In the genomic region with DNA sequence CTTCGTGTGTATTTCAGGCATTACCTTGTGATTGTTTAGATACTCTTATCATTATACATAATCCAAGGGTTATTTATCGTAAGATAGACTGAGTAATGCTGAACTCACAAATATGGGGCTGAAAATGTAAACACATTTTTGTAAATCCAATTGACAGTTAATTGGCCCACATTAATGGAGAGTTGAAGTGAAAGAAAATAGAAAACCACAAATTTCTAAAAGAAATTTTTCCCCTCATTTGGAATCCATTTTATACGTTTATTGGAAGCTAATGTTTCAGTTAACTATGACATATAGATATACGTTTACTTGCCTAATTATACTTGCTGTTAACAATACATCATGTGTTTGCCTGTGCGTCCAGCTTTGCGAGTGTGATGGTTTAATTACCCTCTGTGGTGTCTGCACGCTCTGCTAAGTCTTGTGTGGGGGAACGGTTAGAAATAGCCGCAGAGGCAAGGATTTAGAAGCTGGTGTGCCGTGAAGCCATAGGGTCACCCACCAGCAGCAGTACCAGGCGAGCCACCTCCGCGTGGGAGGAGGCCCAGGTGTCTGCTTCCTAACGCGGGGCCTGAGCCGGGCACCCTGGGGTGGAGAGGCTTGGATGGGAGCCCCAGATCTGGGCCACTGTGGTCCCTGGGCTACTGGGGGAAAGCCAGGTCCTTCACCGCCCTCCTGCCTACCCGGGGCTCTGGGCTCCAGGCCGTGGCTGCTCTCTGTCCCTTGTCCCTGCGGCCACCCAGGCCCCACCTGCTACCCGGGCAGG, we compare ENCODE assay signal across 9 cellular contexts. TPM values are rescaled to one million over a fixed set of nuclear protein-coding genes. Genes with fewer than 3 reads are reported as not detected.
DNase-seq lines count a peak whose midpoint lies in the region; ATAC-seq and TF ChIP-seq lines count a peak whose summit lies in the region.
"Had no signal": no experiment of that assay in that cellular context is flagged by ENCODE, and none has a peak within 500 bp of the region (broad histone marks: within the 10 kb centered on the region; RNA-seq: fewer than 3 reads in every experiment).

No MANE protein-coding gene starts in this region.

- H3K4me3 Mint-ChIP-seq in WTC11, result no peak overlapping the region

- no peaks in the 10 kb centered on the region for H3K27me3 Mint-ChIP-seq in WTC11 (ENCODE audit: low read depth)

- H3F3A ChIP-seq in DOHH2 (ENCODE audit: control insufficient read depth, insufficient read depth), result no peaks in the 10 kb centered on the region; the same call in 1 of the 2 replicates

- H3K9me3 Mint-ChIP-seq in WTC11, result no peaks in the 10 kb centered on the region

- H3K4me1 ChIP-seq in DOHH2 (ENCODE audit: control insufficient read depth, low read length), result peaks cover 20% of the 10 kb centered on the region
- H3K4me1 ChIP-seq in rectal smooth muscle tissue (ENCODE audit: control insufficient read depth, insufficient read depth, low read length), result peaks cover 8% of the 10 kb centered on the region

- H3K36me3 ChIP-seq in DOHH2 (ENCODE audit: control insufficient read depth, low read length) (no peaks in the 10 kb centered on the region), rectal smooth muscle tissue (ENCODE audit: control insufficient read depth, insufficient read depth, low read length) (no peaks in the 10 kb centered on the region), WERI-Rb-1 (no peaks in the 10 kb centered on the region)
- H3K36me3 ChIP-seq: HAP-1 had no signal

- H3K4me3 ChIP-seq in DOHH2 (ENCODE audit: low read length) (no peak overlapping the region), epithelial cell of esophagus (ENCODE audit: low read length) (peak overlapping the region; percentile 50), rectal smooth muscle tissue (ENCODE audit: low read length) (peak overlapping the region; percentile 57), WERI-Rb-1 (ENCODE audit: low read depth, low read length) (no peak overlapping the region)

- no peak for TF ChIP-seq CTCF in DOHH2 (IDR thresholded peaks at IDR 0.05; ENCODE audit: low read depth, low read length, poor library complexity, severe bottlenecking)
- TF ChIP-seq CTCF in epithelial cell of esophagus (IDR thresholded peaks at IDR 0.05; ENCODE audit: insufficient read depth, low read depth, low read length, missing control alignments), result no peak
- TF ChIP-seq CTCF in WTC11 (IDR thresholded peaks at IDR 0.05), result no peak
- no peak for TF ChIP-seq CTCF in WERI-Rb-1 (IDR thresholded peaks at IDR 0.05; ENCODE audit: low read depth, low read length)

- H4K20me1 ChIP-seq in DOHH2 (ENCODE audit: control insufficient read depth, insufficient read depth, low read depth, low read length), result no peaks in the 10 kb centered on the region

- H3K9me3 ChIP-seq in DOHH2 (ENCODE audit: control insufficient read depth, insufficient read depth, low read length) (peaks cover 9% of the 10 kb centered on the region; the same call in 1 of the 2 replicates), WERI-Rb-1 (ENCODE audit: severe bottlenecking) (no peaks in the 10 kb centered on the region)
- H3K9me3 ChIP-seq: HAP-1 had no signal

- POLR2A ChIA-PET in WTC11 (lab: Charles Lee), result no interaction called here

- no peaks in the 10 kb centered on the region for H3K9me2 ChIP-seq in DOHH2 (replicated peaks; ENCODE audit: control insufficient read depth, low read length)

- H3K27ac ChIP-seq in DOHH2 (ENCODE audit: low read depth, low read length), result no peak overlapping the region
- peak overlapping the region; percentile 72 for H3K27ac ChIP-seq in rectal smooth muscle tissue (ENCODE audit: low read depth, low read length)
- H3K27ac ChIP-seq in WERI-Rb-1, result no peak overlapping the region

- no peaks in the 10 kb centered on the region for H3K4me1 Mint-ChIP-seq in WTC11

- CTCF ChIA-PET in WTC11 (lab: Charles Lee), result no interaction called here

- peaks cover 66% of the 10 kb centered on the region for H3K79me2 ChIP-seq in DOHH2 (ENCODE audit: control insufficient read depth, low read length)

- no peak overlapping the region for H3K9ac ChIP-seq in rectal smooth muscle tissue (ENCODE audit: low read length)

- H3K27me3 ChIP-seq in DOHH2 (ENCODE audit: control insufficient read depth, low read length) (no peaks in the 10 kb centered on the region), rectal smooth muscle tissue (ENCODE audit: control insufficient read depth, insufficient read depth, low read length) (no peaks in the 10 kb centered on the region), WERI-Rb-1 (ENCODE audit: insufficient read depth, low read depth, severe bottlenecking) (no peaks in the 10 kb centered on the region)

- DNase-seq in NCI-H774 (lab: John Stamatoyannopoulos, UW), result peak; percentile 16
- no peak for DNase-seq in epithelial cell of esophagus (ENCODE audit: low read depth)
- no peak for DNase-seq in WTC11 (ENCODE audit: low spot score)
- DNase-seq in WERI-Rb-1, result no peak
- no peak for DNase-seq in AML-193 (lab: John Stamatoyannopoulos, UW)
- DNase-seq in NOMO-1 (lab: John Stamatoyannopoulos, UW; ENCODE audit: unreplicated experiment in 2 of 2), result no peak

- no peaks in the 10 kb centered on the region for H3K36me3 Mint-ChIP-seq in WTC11

- H3K4me2 ChIP-seq in DOHH2 (ENCODE audit: low read length), result peak overlapping the region; percentile 55; the same call in 1 of the 2 replicates

- no peak for ATAC-seq in WTC11

- H3K27ac Mint-ChIP-seq in WTC11, result no peak overlapping the region; the same call in 1 of the 2 replicates

TF ChIP-seq in WTC11, 78 proteins besides CTCF, POLR2A, EP300 and RAD21:
- TF ChIP-seq, protein P1, sequence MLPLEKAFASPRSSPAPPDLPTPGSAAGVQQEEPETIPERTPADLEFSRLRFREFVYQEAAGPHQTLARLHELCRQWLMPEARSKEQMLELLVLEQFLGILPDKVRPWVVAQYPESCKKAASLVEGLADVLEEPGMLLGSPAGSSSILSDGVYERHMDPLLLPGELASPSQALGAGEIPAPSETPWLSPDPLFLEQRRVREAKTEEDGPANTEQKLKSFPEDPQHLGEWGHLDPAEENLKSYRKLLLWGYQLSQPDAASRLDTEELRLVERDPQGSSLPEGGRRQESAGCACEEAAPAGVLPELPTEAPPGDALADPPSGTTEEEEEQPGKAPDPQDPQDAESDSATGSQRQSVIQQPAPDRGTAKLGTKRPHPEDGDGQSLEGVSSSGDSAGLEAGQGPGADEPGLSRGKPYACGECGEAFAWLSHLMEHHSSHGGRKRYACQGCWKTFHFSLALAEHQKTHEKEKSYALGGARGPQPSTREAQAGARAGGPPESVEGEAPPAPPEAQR (CRISPR knock-in tag; IDR thresholded peaks at IDR 0.05), result no peak
- TF ChIP-seq SMAD4 (CRISPR knock-in tag; IDR thresholded peaks at IDR 0.05) (no peak), ESRRA (CRISPR knock-in tag; IDR thresholded peaks at IDR 0.05; ENCODE audit: borderline replicate concordance) (no peak), NR1H2 (CRISPR knock-in tag; IDR thresholded peaks at IDR 0.05) (no peak), SP1 (CRISPR knock-in tag; conservative IDR thresholded peaks at IDR 0.05) (no peak), GRHL2 (CRISPR knock-in tag; IDR thresholded peaks at IDR 0.05; ENCODE audit: insufficient replicate concordance, severe bottlenecking) (no peak), PRRX2 (CRISPR knock-in tag; IDR thresholded peaks at IDR 0.05) (no peak), NFATC4 (CRISPR knock-in tag; IDR thresholded peaks at IDR 0.05) (no peak), TP53 (CRISPR knock-in tag; IDR thresholded peaks at IDR 0.05) (no peak), ATF1 (CRISPR knock-in tag; IDR thresholded peaks at IDR 0.05) (no peak), MXD4 (CRISPR knock-in tag; IDR thresholded peaks at IDR 0.05; ENCODE audit: borderline replicate concordance) (no peak)
- TF ChIP-seq, protein P2, sequence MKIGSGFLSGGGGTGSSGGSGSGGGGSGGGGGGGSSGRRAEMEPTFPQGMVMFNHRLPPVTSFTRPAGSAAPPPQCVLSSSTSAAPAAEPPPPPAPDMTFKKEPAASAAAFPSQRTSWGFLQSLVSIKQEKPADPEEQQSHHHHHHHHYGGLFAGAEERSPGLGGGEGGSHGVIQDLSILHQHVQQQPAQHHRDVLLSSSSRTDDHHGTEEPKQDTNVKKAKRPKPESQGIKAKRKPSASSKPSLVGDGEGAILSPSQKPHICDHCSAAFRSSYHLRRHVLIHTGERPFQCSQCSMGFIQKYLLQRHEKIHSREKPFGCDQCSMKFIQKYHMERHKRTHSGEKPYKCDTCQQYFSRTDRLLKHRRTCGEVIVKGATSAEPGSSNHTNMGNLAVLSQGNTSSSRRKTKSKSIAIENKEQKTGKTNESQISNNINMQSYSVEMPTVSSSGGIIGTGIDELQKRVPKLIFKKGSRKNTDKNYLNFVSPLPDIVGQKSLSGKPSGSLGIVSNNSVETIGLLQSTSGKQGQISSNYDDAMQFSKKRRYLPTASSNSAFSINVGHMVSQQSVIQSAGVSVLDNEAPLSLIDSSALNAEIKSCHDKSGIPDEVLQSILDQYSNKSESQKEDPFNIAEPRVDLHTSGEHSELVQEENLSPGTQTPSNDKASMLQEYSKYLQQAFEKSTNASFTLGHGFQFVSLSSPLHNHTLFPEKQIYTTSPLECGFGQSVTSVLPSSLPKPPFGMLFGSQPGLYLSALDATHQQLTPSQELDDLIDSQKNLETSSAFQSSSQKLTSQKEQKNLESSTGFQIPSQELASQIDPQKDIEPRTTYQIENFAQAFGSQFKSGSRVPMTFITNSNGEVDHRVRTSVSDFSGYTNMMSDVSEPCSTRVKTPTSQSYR (CRISPR knock-in tag; IDR thresholded peaks at IDR 0.05), result no peak
- TF ChIP-seq, protein P3, sequence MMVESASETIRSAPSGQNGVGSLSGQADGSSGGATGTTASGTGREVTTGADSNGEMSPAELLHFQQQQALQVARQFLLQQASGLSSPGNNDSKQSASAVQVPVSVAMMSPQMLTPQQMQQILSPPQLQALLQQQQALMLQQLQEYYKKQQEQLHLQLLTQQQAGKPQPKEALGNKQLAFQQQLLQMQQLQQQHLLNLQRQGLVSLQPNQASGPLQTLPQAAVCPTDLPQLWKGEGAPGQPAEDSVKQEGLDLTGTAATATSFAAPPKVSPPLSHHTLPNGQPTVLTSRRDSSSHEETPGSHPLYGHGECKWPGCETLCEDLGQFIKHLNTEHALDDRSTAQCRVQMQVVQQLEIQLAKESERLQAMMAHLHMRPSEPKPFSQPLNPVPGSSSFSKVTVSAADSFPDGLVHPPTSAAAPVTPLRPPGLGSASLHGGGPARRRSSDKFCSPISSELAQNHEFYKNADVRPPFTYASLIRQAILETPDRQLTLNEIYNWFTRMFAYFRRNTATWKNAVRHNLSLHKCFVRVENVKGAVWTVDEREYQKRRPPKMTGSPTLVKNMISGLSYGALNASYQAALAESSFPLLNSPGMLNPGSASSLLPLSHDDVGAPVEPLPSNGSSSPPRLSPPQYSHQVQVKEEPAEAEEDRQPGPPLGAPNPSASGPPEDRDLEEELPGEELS (CRISPR knock-in tag; IDR thresholded peaks at IDR 0.05), result no peak

RNA-seq across cellular contexts. Expression of a gene that starts 38.0 kb away (rescaled TPM):
- 1.7 to 2.9 TPM (median 2.2 TPM) in 3 replicates for total RNA-seq in WTC11 (2021)

RNA-seq across cellular contexts. Expression of a gene that starts 39.7 kb away (rescaled TPM):
- 11.8 to 13.8 TPM (median 12.8 TPM) in 3 replicates for total RNA-seq in WTC11 (2021)

Comparison
In these comparisons a context has a peak if more than half of its experiments do, and no peak if none do; other contexts are left out.
1. H3K4me3 ChIP-seq: peak in epithelial cell of esophagus (single experiment) and rectal smooth muscle tissue (single experiment); none in DOHH2 (single experiment) and WERI-Rb-1 (single experiment).